16 cellular contexts compared by ENCODE assay signal in the genomic region with DNA sequence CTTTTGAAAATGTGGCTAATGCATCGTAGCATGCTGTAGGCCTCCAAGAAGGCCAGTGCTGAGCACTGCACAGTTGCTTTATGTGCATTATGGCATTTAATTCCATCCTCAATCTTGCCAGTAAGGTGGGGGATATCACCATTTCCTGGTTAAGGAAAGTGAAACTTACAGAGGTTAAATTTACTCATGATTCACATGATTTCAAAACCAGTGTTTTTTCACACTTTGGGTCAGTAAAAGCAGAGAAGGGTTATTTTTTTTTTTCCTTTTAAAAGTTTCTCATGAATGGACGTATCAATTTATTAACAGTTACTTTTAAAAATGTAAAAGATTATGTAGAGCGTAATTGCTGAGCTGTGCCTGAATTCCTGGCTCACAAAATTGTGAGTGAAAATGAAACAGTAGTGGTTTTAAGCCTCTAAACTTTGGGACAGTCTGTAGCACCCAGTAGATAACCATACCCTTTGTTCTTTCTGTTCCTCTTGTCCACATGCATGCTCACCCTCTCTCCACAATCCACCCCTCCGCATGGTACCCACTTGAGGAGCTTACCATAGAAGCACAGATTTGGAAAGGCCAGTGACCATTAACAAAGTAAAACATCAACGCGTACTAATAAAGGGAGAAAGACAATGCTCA. TPM values are rescaled to one million over a fixed set of nuclear protein-coding genes. Genes with fewer than 3 reads are reported as not detected.
DNase-seq lines count a peak whose midpoint lies in the region; ATAC-seq, FAIRE-seq and TF ChIP-seq lines count a peak whose summit lies in the region.
"Had no signal": no experiment of that assay in that cellular context is flagged by ENCODE, and none has a peak within 500 bp of the region (broad histone marks: within the 10 kb centered on the region; RNA-seq: fewer than 3 reads in every experiment).

No MANE protein-coding gene starts in this region.

- FAIRE-seq in HTR-8/SVneo (lab: Jason Lieb, UNC): no peak
- FAIRE-seq: frontal cortex, G401.6 had no signal

- H3K4me1 ChIP-seq in heart left ventricle: peaks cover 2 to 67% (median 23%) of the 10 kb centered on the region in 12 donors
- H3K4me1 ChIP-seq in right atrium auricular region: peaks cover 0 to 53% of the 10 kb centered on the region in 2 donors
- H3K4me1 ChIP-seq in upper lobe of right lung: peaks cover 15% of the 10 kb centered on the region
- no peaks in the 10 kb centered on the region for H3K4me1 ChIP-seq in aorta (ENCODE audit: control insufficient read depth in 1 of 2, insufficient read depth in 2 of 2, low read length in 2 of 2)
- H3K4me1 ChIP-seq: suprapubic skin had no signal

- 62 to 70% (median 66%) methylated on average over 6 of the region's 6 CpGs for WGBS in heart left ventricle, 4 donors
- 73 to 88% methylated on average over 6 of the region's 6 CpGs for WGBS in aorta, 2 donors

- no peaks in the 10 kb centered on the region for H3K36me3 ChIP-seq in heart left ventricle
- H3K36me3 ChIP-seq in right atrium auricular region: no peaks in the 10 kb centered on the region
- H3K36me3 ChIP-seq in upper lobe of right lung: no peaks in the 10 kb centered on the region
- no peaks in the 10 kb centered on the region for H3K36me3 ChIP-seq in aorta (ENCODE audit: control insufficient read depth in 1 of 2, insufficient read depth in 2 of 2, low read length in 1 of 2)
- H3K36me3 ChIP-seq: adrenal gland, ovary, suprapubic skin had no signal

- H3K4me1 Mint-ChIP-seq in activated CD8-positive, alpha-beta T cell treated with anti-CD3 and anti-CD28 coated beads, Interleukin-2, amount 10 ng/mL, durations not matched to agents 7 days and 5 days (ENCODE audit: low read depth): peaks cover 23% of the 10 kb centered on the region

- ATAC-seq in heart left ventricle (peak; percentile 33 to 68 (median 60)), HG02938 (IDR thresholded peaks at IDR 0.05; ENCODE audit: unreplicated experiment) (peak; percentile 58), upper lobe of right lung (no peak), aorta (ENCODE audit: low FRiP score) (no peak)
- no peak for ATAC-seq in activated CD8-positive, alpha-beta T cell treated with anti-CD3 and anti-CD28 coated beads, Interleukin-2, amount 10 ng/mL, durations not matched to agents 7 days and 5 days
- ATAC-seq: left colon had no signal

- in situ Hi-C loops in KBM-7 (cut with MboI; ENCODE audit: low pct_unique_long_range_greater_than_20kb, low sequenced_read_pairs): no loop called here

- TF ChIP-seq CTCF in heart left ventricle (IDR thresholded peaks at IDR 0.05) (no peak), right atrium auricular region (IDR thresholded peaks at IDR 0.05) (no peak), upper lobe of right lung (IDR thresholded peaks at IDR 0.05) (no peak)

- H3K27ac ChIP-seq in heart left ventricle: peak overlapping the region in 4 of 12 donors; percentile 5 to 46 (median 28)
- peak overlapping the region in 1 of 2 donors; percentile 35 for H3K27ac ChIP-seq in right atrium auricular region
- peak overlapping the region; percentile 60 for H3K27ac ChIP-seq in upper lobe of right lung
- no peak overlapping the region for H3K27ac ChIP-seq in aorta (ENCODE audit: low read depth in 1 of 2, low read length in 2 of 2)
- H3K27ac ChIP-seq: suprapubic skin had no signal

- H3K36me3 Mint-ChIP-seq in activated CD8-positive, alpha-beta T cell treated with anti-CD3 and anti-CD28 coated beads, Interleukin-2, amount 10 ng/mL, durations not matched to agents 7 days and 5 days (ENCODE audit: low read depth): no peaks in the 10 kb centered on the region

- CTCF ChIA-PET in activated CD8-positive, alpha-beta T cell treated with anti-CD3 and anti-CD28 coated beads, Interleukin-2, amount 10 ng/mL, durations not matched to agents 7 days and 5 days (lab: Charles Lee): interaction anchor here (0.9 kb wide), 1 partner anchor 311 kb away, joined by 3 read pairs; no protein-coding TSS in a partner anchor

- H3K27me3 Mint-ChIP-seq in activated CD8-positive, alpha-beta T cell treated with anti-CD3 and anti-CD28 coated beads, Interleukin-2, amount 10 ng/mL, durations not matched to agents 7 days and 5 days (ENCODE audit: low read depth): peaks cover 6% of the 10 kb centered on the region

- no peaks in the 10 kb centered on the region for H3K9me3 Mint-ChIP-seq in activated CD8-positive, alpha-beta T cell treated with anti-CD3 and anti-CD28 coated beads, Interleukin-2, amount 10 ng/mL, durations not matched to agents 7 days and 5 days (ENCODE audit: insufficient read depth)

- POLR2A ChIA-PET in activated CD8-positive, alpha-beta T cell treated with anti-CD3 and anti-CD28 coated beads, Interleukin-2, amount 10 ng/mL, durations not matched to agents 7 days and 5 days (lab: Charles Lee): no interaction called here

- H3K4me3 ChIP-seq in heart left ventricle (no peak overlapping the region), right atrium auricular region (no peak overlapping the region), upper lobe of right lung (no peak overlapping the region), aorta (ENCODE audit: low read length in 2 of 2) (no peak overlapping the region)
- H3K4me3 ChIP-seq: adrenal gland, ovary, suprapubic skin had no signal

- peak overlapping the region; percentile 73 for H3K27ac Mint-ChIP-seq in activated CD8-positive, alpha-beta T cell treated with anti-CD3 and anti-CD28 coated beads, Interleukin-2, amount 10 ng/mL, durations not matched to agents 7 days and 5 days

- no peak for DNase-seq in heart left ventricle
- no peak for DNase-seq in right atrium auricular region (ENCODE audit: low spot score)
- DNase-seq in activated CD8-positive, alpha-beta T cell treated with anti-CD3 and anti-CD28 coated beads, Interleukin-2, amount 10 ng/mL, durations not matched to agents 7 days and 5 days: no peak
- DNase-seq in upper lobe of right lung: no peak
- DNase-seq in aorta: no peak
- no peak for DNase-seq in HTR-8/SVneo (ENCODE audit: insufficient read length, low spot score)
- DNase-seq in KBM-7: no peak
- DNase-seq: activated CD4-positive, alpha-beta T cell treated with anti-CD3 and anti-CD28 coated beads for 4 hours; adrenal gland; left colon; SHP77 had no signal

- intact Hi-C loops in heart left ventricle (cut with DNase I): loop anchor here in 1 of 10 donors (10.0 kb wide), 1 partner anchor 117 kb away; no protein-coding TSS in a partner anchor
- intact Hi-C loops in upper lobe of right lung (cut with DNase I): no loop called here
- intact Hi-C loops in aorta (cut with DNase I): no loop called here

- H3K4me3 Mint-ChIP-seq in activated CD8-positive, alpha-beta T cell treated with anti-CD3 and anti-CD28 coated beads, Interleukin-2, amount 10 ng/mL, durations not matched to agents 7 days and 5 days: no peak overlapping the region

- no peak for TF ChIP-seq POLR2A in heart left ventricle (IDR thresholded peaks at IDR 0.05)

- H3K9me3 ChIP-seq in heart left ventricle: no peaks in the 10 kb centered on the region
- no peaks in the 10 kb centered on the region for H3K9me3 ChIP-seq in right atrium auricular region
- H3K9me3 ChIP-seq in upper lobe of right lung: no peaks in the 10 kb centered on the region
- no peaks in the 10 kb centered on the region for H3K9me3 ChIP-seq in aorta (ENCODE audit: control insufficient read depth, low read length)
- H3K9me3 ChIP-seq: adrenal gland, ovary, suprapubic skin had no signal

- H3K27me3 ChIP-seq in heart left ventricle (no peaks in the 10 kb centered on the region), right atrium auricular region (no peaks in the 10 kb centered on the region), upper lobe of right lung (no peaks in the 10 kb centered on the region), aorta (ENCODE audit: control insufficient read depth in 1 of 2, insufficient read depth in 2 of 2, low read length in 1 of 2) (peaks cover 0 to 2% of the 10 kb centered on the region in 2 donors)
- H3K27me3 ChIP-seq: adrenal gland, ovary, suprapubic skin had no signal

RNA-seq across cellular contexts. Expression of gene MAST4, which starts 21.1 kb away (rescaled TPM):
- total RNA-seq in heart left ventricle (10 to 100 TPM; 54.9 to 96.2 (median 70.0) TPM), right atrium auricular region (10 to 100 TPM; 50.4 to 60.6 TPM), upper lobe of right lung (52.6 TPM), aorta (10 to 100 TPM; 40.8 to 66.5 TPM)
- polyA plus RNA-seq in heart left ventricle (10 to 100 TPM; 26.8 to 59.9 TPM), aorta (1 to 10 TPM; 2.4 to 9.0 TPM)
- 1 to 10 TPM; 5.5 to 7.1 TPM for total RNA-seq in activated CD8-positive, alpha-beta T cell treated with anti-CD3 and anti-CD28 coated beads, Interleukin-2, amount 10 ng/mL, durations not matched to agents 7 days and 5 days

Comparison
In these comparisons a context has a peak if more than half of its experiments do, and no peak if none do; other contexts are left out.
1. ATAC-seq: peak in heart left ventricle (4 of 4) and HG02938 (single experiment); none in activated CD8-positive, alpha-beta T cell treated with anti-CD3 and anti-CD28 coated beads, Interleukin-2, amount 10 ng/mL, durations not matched to agents 7 days and 5 days (single experiment), upper lobe of right lung (single experiment) and aorta (single experiment).